ENCODE assay signal across 1 cellular context in the genomic region with DNA sequence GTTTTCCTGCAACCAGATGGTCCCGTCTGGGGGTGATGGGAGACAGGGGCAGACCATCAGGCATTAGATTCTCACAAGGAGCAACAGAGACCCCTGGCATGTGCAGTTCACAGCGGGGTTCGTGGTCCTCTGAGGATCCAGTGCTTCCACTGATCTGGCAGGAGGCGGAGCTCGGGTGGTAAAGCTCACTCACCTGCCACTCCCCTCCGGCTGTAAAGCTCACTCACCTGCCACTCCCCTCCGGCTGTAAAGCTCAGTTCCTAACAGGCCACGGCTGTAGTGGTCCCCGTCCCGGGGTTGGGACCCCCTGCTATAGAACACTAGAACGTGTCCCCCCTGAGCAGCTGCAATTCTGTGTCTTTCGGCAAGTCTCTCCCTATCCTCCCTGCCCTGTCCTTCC.
A peak's percentile ranks its signal among the peaks of the same experiment; 100 is the strongest.
TF ChIP-seq lines count a peak whose summit lies in the region.

No MANE protein-coding gene starts in this region.

TF ChIP-seq in HepG2, 621 proteins besides CTCF, POLR2A, EP300 and RAD21:
- TF ChIP-seq, protein P1, sequence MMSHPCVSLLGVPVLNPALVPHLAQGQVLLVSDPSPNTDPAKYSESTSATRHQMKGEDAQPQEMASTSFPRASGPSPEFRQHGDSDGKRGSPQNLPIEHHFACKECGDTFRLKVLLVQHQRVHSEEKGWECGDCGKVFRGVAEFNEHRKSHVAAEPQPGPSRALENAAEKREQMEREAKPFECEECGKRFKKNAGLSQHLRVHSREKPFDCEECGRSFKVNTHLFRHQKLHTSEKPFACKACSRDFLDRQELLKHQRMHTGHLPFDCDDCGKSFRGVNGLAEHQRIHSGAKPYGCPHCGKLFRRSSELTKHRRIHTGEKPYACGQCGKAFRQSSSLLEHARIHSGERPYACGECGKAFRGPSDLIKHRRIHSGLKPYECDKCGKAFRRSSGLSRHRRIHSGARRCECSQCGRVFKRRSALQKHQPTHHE (CRISPR knock-in tag; IDR thresholded peaks at IDR 0.05; ENCODE audit: borderline replicate concordance): no peak
- TF ChIP-seq ZNF205 (CRISPR knock-in tag; IDR thresholded peaks at IDR 0.05) (no peak), KDM5B (CRISPR knock-in tag; IDR thresholded peaks at IDR 0.05; ENCODE audit: borderline replicate concordance) (no peak), CCAR2 (optimal IDR thresholded peaks at IDR 0.05; ENCODE audit: low read depth, low read length) (no peak), ZNF883 (CRISPR knock-in tag; IDR thresholded peaks at IDR 0.05; ENCODE audit: not compliant biosample characterization) (peak; percentile 46), SAFB2 (CRISPR knock-in tag; IDR thresholded peaks at IDR 0.05; ENCODE audit: borderline replicate concordance, low read depth) (no peak), SALL1 (CRISPR knock-in tag; IDR thresholded peaks at IDR 0.05) (peak; percentile 41; the same call in 1 of the 2 replicates), SP5 (CRISPR knock-in tag; IDR thresholded peaks at IDR 0.05; ENCODE audit: borderline replicate concordance, low read depth) (peak; percentile 65), HOXA3 (CRISPR knock-in tag; IDR thresholded peaks at IDR 0.05) (peak; percentile 13; the same call in 1 of the 2 replicates)
